11 cellular contexts compared by ENCODE assay signal in genomic region chr10:95288273-95288672, GRCh38. TPM values are rescaled to one million over a fixed set of nuclear protein-coding genes. Genes with fewer than 3 reads are reported as not detected.
DNase-seq lines count a peak whose midpoint lies in the region; ATAC-seq and TF ChIP-seq lines count a peak whose summit lies in the region.
"Had no signal": no experiment of that assay in that cellular context is flagged by ENCODE, and none has a peak within 500 bp of the region (broad histone marks: within the 10 kb centered on the region; RNA-seq: fewer than 3 reads in every experiment).

No MANE protein-coding gene starts in this region.

- no peak overlapping the region for H3K27ac Mint-ChIP-seq in activated naive CD4-positive, alpha-beta T cell treated with anti-CD3 and anti-CD28 coated beads, Interleukin-2, amount 10 ng/mL, durations not matched to agents 7 days and 5 days
- H3K27ac Mint-ChIP-seq: naive thymus-derived CD4-positive, alpha-beta T cell had no signal

- no peak for TF ChIP-seq POLR2A in breast epithelium (IDR thresholded peaks at IDR 0.05)

- no peak for DNase-seq in breast epithelium (ENCODE audit: low spot score in 2 of 2)
- DNase-seq in lower lobe of right lung: no peak
- no peak for DNase-seq in thoracic aorta (ENCODE audit: low spot score)
- DNase-seq in activated naive CD4-positive, alpha-beta T cell treated with anti-CD3 and anti-CD28 coated beads, Interleukin-2, amount 10 ng/mL, durations not matched to agents 7 days and 5 days: no peak
- no peak for DNase-seq in D341Med (ENCODE audit: low spot score)
- DNase-seq: effector CD8-positive, alpha-beta T cell; naive thymus-derived CD4-positive, alpha-beta T cell; NCI-H1092 had no signal

- H3K4me1 Mint-ChIP-seq in activated naive CD4-positive, alpha-beta T cell treated with anti-CD3 and anti-CD28 coated beads, Interleukin-2, amount 10 ng/mL, durations not matched to agents 7 days and 5 days: peaks cover 41% of the 10 kb centered on the region

- H3K4me1 ChIP-seq in HUES64 (ENCODE audit: insufficient read depth, low read length) (peaks cover 32% of the 10 kb centered on the region), breast epithelium (peaks cover 0 to 8% of the 10 kb centered on the region in 2 donors), lower lobe of right lung (peaks cover 62% of the 10 kb centered on the region), thoracic aorta (ENCODE audit: control insufficient read depth in 1 of 2, low read depth in 2 of 2) (peaks cover 27 to 54% of the 10 kb centered on the region in 2 donors)

- 85% methylated on average over 1 of the region's 1 CpG for WGBS in HUES64

- TF ChIP-seq CTCF in breast epithelium (IDR thresholded peaks at IDR 0.05) (no peak), lower lobe of right lung (IDR thresholded peaks at IDR 0.05) (no peak), thoracic aorta (IDR thresholded peaks at IDR 0.05) (no peak)

- ATAC-seq in lower lobe of right lung: no peak
- ATAC-seq in thoracic aorta (ENCODE audit: insufficient number of reproducible peaks, low FRiP score, low read depth): no peak
- no peak for ATAC-seq in GM19452 (IDR thresholded peaks at IDR 0.05; ENCODE audit: unreplicated experiment)
- no peak for ATAC-seq in HG03469 (IDR thresholded peaks at IDR 0.05; ENCODE audit: unreplicated experiment)
- ATAC-seq: naive thymus-derived CD4-positive, alpha-beta T cell had no signal

- no peak overlapping the region for H3K4me3 Mint-ChIP-seq in activated naive CD4-positive, alpha-beta T cell treated with anti-CD3 and anti-CD28 coated beads, Interleukin-2, amount 10 ng/mL, durations not matched to agents 7 days and 5 days

- H3K36me3 ChIP-seq in HUES64 (ENCODE audit: insufficient read depth, low read length) (no peaks in the 10 kb centered on the region; the same call in 1 of the 2 replicates), breast epithelium (no peaks in the 10 kb centered on the region), lower lobe of right lung (no peaks in the 10 kb centered on the region), thoracic aorta (no peaks in the 10 kb centered on the region)

- no peaks in the 10 kb centered on the region for H3K9me3 ChIP-seq in HUES64 (ENCODE audit: insufficient read depth, low read depth, low read length)
- H3K9me3 ChIP-seq in breast epithelium: no peaks in the 10 kb centered on the region
- H3K9me3 ChIP-seq in lower lobe of right lung: no peaks in the 10 kb centered on the region
- H3K9me3 ChIP-seq in thoracic aorta: no peaks in the 10 kb centered on the region

- H3K9ac ChIP-seq in HUES64 (ENCODE audit: low read depth, low read length): no peak overlapping the region

- H3K27ac ChIP-seq in HUES64 (ENCODE audit: low read depth, low read length) (no peak overlapping the region), breast epithelium (peak overlapping the region; percentile 6 to 92), lower lobe of right lung (peak overlapping the region; percentile 96), thoracic aorta (peak overlapping the region in 1 of 2 donors; percentile 91)

- H3K27me3 Mint-ChIP-seq in activated naive CD4-positive, alpha-beta T cell treated with anti-CD3 and anti-CD28 coated beads, Interleukin-2, amount 10 ng/mL, durations not matched to agents 7 days and 5 days: peaks cover 63% of the 10 kb centered on the region

- intact Hi-C loops in breast epithelium (cut with DNase I; ENCODE audit: low total_unique reads): no loop called here
- intact Hi-C loops in lower lobe of right lung (cut with DNase I): no loop called here

- H3K27me3 ChIP-seq in HUES64 (ENCODE audit: insufficient read depth, low read length): peaks cover 19% of the 10 kb centered on the region
- no peaks in the 10 kb centered on the region for H3K27me3 ChIP-seq in breast epithelium
- H3K27me3 ChIP-seq in lower lobe of right lung (ENCODE audit: low read depth): no peaks in the 10 kb centered on the region
- H3K27me3 ChIP-seq in thoracic aorta (replicated peaks; ENCODE audit: insufficient read depth): no peaks in the 10 kb centered on the region

- H3K9me3 Mint-ChIP-seq in activated naive CD4-positive, alpha-beta T cell treated with anti-CD3 and anti-CD28 coated beads, Interleukin-2, amount 10 ng/mL, durations not matched to agents 7 days and 5 days: no peaks in the 10 kb centered on the region

- CTCF ChIA-PET in activated naive CD4-positive, alpha-beta T cell treated with anti-CD3 and anti-CD28 coated beads, Interleukin-2, amount 10 ng/mL, durations not matched to agents 7 days and 5 days (lab: Charles Lee): interaction anchor here (0.7 to 1.3 kb wide), 3 partner anchors 42 to 75 kb away, joined by 3 read pairs; no protein-coding TSS in a partner anchor

- 0 out of 2 replicates have a peak overlapping the region, but pooled peaks have one; percentile 88 for H3K4me3 ChIP-seq in HUES64 (ENCODE audit: low read length)
- peak overlapping the region in 2 of 3 donors; percentile 69 to 98 for H3K4me3 ChIP-seq in breast epithelium
- peak overlapping the region; percentile 79 for H3K4me3 ChIP-seq in lower lobe of right lung
- peak overlapping the region; percentile 98 for H3K4me3 ChIP-seq in thoracic aorta

- peaks cover 2% of the 10 kb centered on the region for H3K36me3 Mint-ChIP-seq in activated naive CD4-positive, alpha-beta T cell treated with anti-CD3 and anti-CD28 coated beads, Interleukin-2, amount 10 ng/mL, durations not matched to agents 7 days and 5 days

RNA-seq across cellular contexts. Expression of gene PDLIM1, which starts 2.5 kb away (rescaled TPM):
- polyA plus RNA-seq in HUES64 (2013, experiment 1 of 2): 127 TPM
- polyA plus RNA-seq in HUES64 (2013, experiment 2 of 2): 142 TPM
- total RNA-seq in breast epithelium (100 to 1,000 TPM in 1 of 3 donors, 10 to 100 TPM in 2; 80.8 to 143 (median 87.7) TPM), lower lobe of right lung (178 TPM), thoracic aorta (100 to 1,000 TPM; 109 to 140 TPM)
